In the genomic region with DNA sequence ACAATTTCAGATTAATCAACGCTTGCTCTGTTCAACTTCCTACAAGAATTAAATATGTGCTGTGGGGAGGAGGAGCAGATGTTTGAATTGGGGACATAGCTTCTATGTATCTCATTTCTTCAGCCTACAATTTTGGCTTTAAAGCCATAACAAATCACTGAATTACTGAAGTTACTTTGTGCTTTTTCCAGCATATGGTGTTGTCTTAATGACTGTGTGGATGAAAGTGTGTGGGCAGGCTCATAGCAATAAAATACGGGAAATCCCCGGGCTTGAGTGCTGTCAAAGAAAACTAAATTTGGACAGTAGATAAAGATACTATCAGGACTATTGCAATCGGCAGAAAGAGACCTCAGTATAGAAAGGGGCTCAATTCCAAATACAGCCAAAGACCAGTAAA, we compare ENCODE assay signal across 25 cellular contexts. TPM values are rescaled to one million over a fixed set of nuclear protein-coding genes. Genes with fewer than 3 reads are reported as not detected.
A peak's percentile ranks its signal among the peaks of the same experiment; 100 is the strongest.
DNase-seq lines count a peak whose midpoint lies in the region; ATAC-seq and TF ChIP-seq lines count a peak whose summit lies in the region.
"Had no signal": no experiment of that assay in that cellular context is flagged by ENCODE, and none has a peak within 500 bp of the region (broad histone marks: within the 10 kb centered on the region; RNA-seq: fewer than 3 reads in every experiment).

No MANE protein-coding gene starts in this region.

- H3K27me3 ChIP-seq in MM.1S (replicated peaks; ENCODE audit: insufficient read depth, low read length), result no peaks in the 10 kb centered on the region
- no peaks in the 10 kb centered on the region for H3K27me3 ChIP-seq in lower lobe of right lung (ENCODE audit: low read depth)
- no peaks in the 10 kb centered on the region for H3K27me3 ChIP-seq in gastrocnemius medialis
- peaks cover 14% of the 10 kb centered on the region for H3K27me3 ChIP-seq in HAP-1 (ENCODE audit: low read depth)
- H3K27me3 ChIP-seq: esophagus squamous epithelium, hepatocyte had no signal

- intact Hi-C loops in lower lobe of right lung (cut with DNase I), result no loop called here
- intact Hi-C loops in gastrocnemius medialis (cut with DNase I; ENCODE audit: low total_unique reads), result no loop called here

- H3K9me2 ChIP-seq in MM.1S (replicated peaks; ENCODE audit: insufficient read depth, low read length), result no peaks in the 10 kb centered on the region

- H3K4me1 ChIP-seq in MM.1S (ENCODE audit: low read length), result peaks cover 41% of the 10 kb centered on the region
- no peaks in the 10 kb centered on the region for H3K4me1 ChIP-seq in lower lobe of right lung
- no peaks in the 10 kb centered on the region for H3K4me1 ChIP-seq in gastrocnemius medialis
- H3K4me1 ChIP-seq in HAP-1, result no peaks in the 10 kb centered on the region
- H3K4me1 ChIP-seq: esophagus squamous epithelium had no signal

- H3K4me2 ChIP-seq in MM.1S (ENCODE audit: low read depth, low read length), result peak overlapping the region; percentile 44
- H3K4me2 ChIP-seq: hepatocyte had no signal

- H3K36me3 ChIP-seq in MM.1S (replicated peaks; ENCODE audit: insufficient read depth, low read length) (no peaks in the 10 kb centered on the region), lower lobe of right lung (no peaks in the 10 kb centered on the region), gastrocnemius medialis (no peaks in the 10 kb centered on the region), HAP-1 (replicated peaks) (no peaks in the 10 kb centered on the region)
- H3K36me3 ChIP-seq: esophagus squamous epithelium had no signal

- in situ Hi-C loops in gastrocnemius medialis (cut with MboI; ENCODE audit: low sequenced_read_pairs in 4 of 4), result no loop called here
- in situ Hi-C loops in HAP-1 (cut with MboI; ENCODE audit: low sequenced_read_pairs), result no loop called here

- no peak for TF ChIP-seq POLR2A in gastrocnemius medialis (IDR thresholded peaks at IDR 0.05)

- TF ChIP-seq CTCF in MM.1S (IDR thresholded peaks at IDR 0.05; ENCODE audit: low read length), result no peak
- no peak for TF ChIP-seq CTCF in lower lobe of right lung (IDR thresholded peaks at IDR 0.05)
- TF ChIP-seq CTCF in gastrocnemius medialis (IDR thresholded peaks at IDR 0.05 in 4 of 5, conservative IDR thresholded peaks at IDR 0.05 in 1 of 5), result no peak

- H4K20me1 ChIP-seq in MM.1S (ENCODE audit: insufficient read depth, low read length), result no peaks in the 10 kb centered on the region

- no peaks in the 10 kb centered on the region for H3K9me3 ChIP-seq in MM.1S (replicated peaks; ENCODE audit: insufficient read depth, low read length)
- no peaks in the 10 kb centered on the region for H3K9me3 ChIP-seq in lower lobe of right lung
- H3K9me3 ChIP-seq in gastrocnemius medialis, result peaks cover 0 to 3% (median 0%) of the 10 kb centered on the region in 3 donors
- no peaks in the 10 kb centered on the region for H3K9me3 ChIP-seq in HAP-1

- no peaks in the 10 kb centered on the region; the same call in 1 of the 2 replicates for H3K79me2 ChIP-seq in MM.1S (ENCODE audit: low read length)
- H3K79me2 ChIP-seq: hepatocyte had no signal

- peak overlapping the region; percentile 71 for H3K4me3 ChIP-seq in GM08714 (ENCODE audit: low read length)
- H3K4me3 ChIP-seq in MM.1S (ENCODE audit: low read length), result peak overlapping the region; percentile 28; the same call in 1 of the 2 replicates
- H3K4me3 ChIP-seq in lower lobe of right lung, result no peak overlapping the region
- no peak overlapping the region for H3K4me3 ChIP-seq in gastrocnemius medialis
- H3K4me3 ChIP-seq in HAP-1, result no peak overlapping the region
- H3K4me3 ChIP-seq: esophagus squamous epithelium, hepatocyte had no signal

- peak overlapping the region; percentile 40 for H3K9ac ChIP-seq in MM.1S (ENCODE audit: low read length)

- H3F3A ChIP-seq in MM.1S (ENCODE audit: insufficient read depth, low read length), result peaks cover 10% of the 10 kb centered on the region

- H3K27ac ChIP-seq in MM.1S (ENCODE audit: low read length), result peak overlapping the region; percentile 93
- H3K27ac ChIP-seq in lower lobe of right lung, result peak overlapping the region; percentile 24
- H3K27ac ChIP-seq in gastrocnemius medialis, result no peak overlapping the region
- H3K27ac ChIP-seq: esophagus squamous epithelium, hepatocyte had no signal

- no peak overlapping the region for H2AFZ ChIP-seq in MM.1S (ENCODE audit: low read length)
- H2AFZ ChIP-seq: hepatocyte had no signal

- DNase-seq in Ammon's horn (ENCODE audit: low spot score), result peak; percentile 5
- peak; percentile 41 for DNase-seq in MM.1S
- DNase-seq in lower lobe of right lung, result no peak
- no peak for DNase-seq in activated CD4-positive, CD25-positive, alpha-beta regulatory T cell treated with anti-CD3 and anti-CD28 coated beads, Interleukin-2, amount 50 U/mL, for 72 hours
- no peak for DNase-seq in gastrocnemius medialis
- no peak for DNase-seq in HAP-1 (ENCODE audit: low spot score in 2 of 2)
- DNase-seq: amniotic stem cell; caudate nucleus; esophagus squamous epithelium; GDM1; HFFc6; NCI-H1694 treated with DMSO at 0.1 percent for 48 hours; NCI-H345; Right ventricle myocardium superior; stimulated activated CD4-positive, alpha-beta T cell treated with anti-CD3 and anti-CD28 coated beads, Interleukin-12 subunit alpha, Interleukin-12 subunit beta, amount 100 ng/mL, for 4 hours; stimulated activated naive CD4-positive, alpha-beta T cell treated with Interleukin-2 at 50 U/mL for 16 hours had no signal

- ATAC-seq in lower lobe of right lung (peak in 1 of 2 donors; percentile 47), HG03460 (IDR thresholded peaks at IDR 0.05; ENCODE audit: unreplicated experiment) (no peak), gastrocnemius medialis (no peak)

RNA-seq across cellular contexts. Expression of a gene that starts 0.9 kb away (rescaled TPM):
- total RNA-seq in lower lobe of right lung (7.8 TPM), gastrocnemius medialis (under 1 TPM; 0.05 to 0.23 (median 0.16) TPM)
- total RNA-seq: activated CD8-positive, alpha-beta memory T cell treated with anti-CD3 and anti-CD28 coated beads for 36 hours; activated T-helper 2 cell treated with anti-CD3 and anti-CD28 coated beads, Interferon-gamma antibody, Interleukin-2, Interleukin-4, amounts not matched to agents 10 μg/mL and 5 μg/mL and 100 μg/mL, durations not matched to agents 14 hours and 24 hours and 36 hours; HFFc6; M059J; neural crest cell; pulmonary artery endothelial cell had no signal

RNA-seq across cellular contexts. Expression of a gene that starts 38.7 kb away (rescaled TPM):
- total RNA-seq in lower lobe of right lung (35.4 TPM), gastrocnemius medialis (under 1 TPM; 0.42 to 0.97 (median 0.62) TPM)
- total RNA-seq: activated CD8-positive, alpha-beta memory T cell treated with anti-CD3 and anti-CD28 coated beads for 36 hours; activated T-helper 2 cell treated with anti-CD3 and anti-CD28 coated beads, Interferon-gamma antibody, Interleukin-2, Interleukin-4, amounts not matched to agents 10 μg/mL and 5 μg/mL and 100 μg/mL, durations not matched to agents 14 hours and 24 hours and 36 hours; HFFc6; M059J; neural crest cell; pulmonary artery endothelial cell; T-helper 1 cell treated with Interleukin-12 subunit alpha and Interleukin-12 subunit beta and Interleukin-4 antibody, amounts not matched to agents 30 ng/mL and 1 ng/mL, for 36 hours had no signal

Comparison
In these comparisons a context has a peak if more than half of its experiments do, and no peak if none do; other contexts are left out.
1. DNase-seq: peak in Ammon's horn (single experiment) and MM.1S (single experiment); none in lower lobe of right lung (single experiment), activated CD4-positive, CD25-positive, alpha-beta regulatory T cell treated with anti-CD3 and anti-CD28 coated beads, Interleukin-2, amount 50 U/mL, for 72 hours (single experiment), gastrocnemius medialis (0 of 2) and HAP-1 (0 of 2).
2. H3K4me3 ChIP-seq: peak in GM08714 (single experiment) and MM.1S (single experiment); none in lower lobe of right lung (single experiment), gastrocnemius medialis (0 of 4) and HAP-1 (single experiment).
3. H3K27ac ChIP-seq: peak in MM.1S (single experiment) and lower lobe of right lung (single experiment); none in gastrocnemius medialis (0 of 4).
4. RNA of a gene that starts 38.7 kb away (total RNA-seq): 35.4 TPM in lower lobe of right lung (single experiment); 0.42 to 0.97 TPM in gastrocnemius medialis; every median in the first group is over 10 times any median in the second.